ENCODE assay signal across 20 cellular contexts in the genomic region with DNA sequence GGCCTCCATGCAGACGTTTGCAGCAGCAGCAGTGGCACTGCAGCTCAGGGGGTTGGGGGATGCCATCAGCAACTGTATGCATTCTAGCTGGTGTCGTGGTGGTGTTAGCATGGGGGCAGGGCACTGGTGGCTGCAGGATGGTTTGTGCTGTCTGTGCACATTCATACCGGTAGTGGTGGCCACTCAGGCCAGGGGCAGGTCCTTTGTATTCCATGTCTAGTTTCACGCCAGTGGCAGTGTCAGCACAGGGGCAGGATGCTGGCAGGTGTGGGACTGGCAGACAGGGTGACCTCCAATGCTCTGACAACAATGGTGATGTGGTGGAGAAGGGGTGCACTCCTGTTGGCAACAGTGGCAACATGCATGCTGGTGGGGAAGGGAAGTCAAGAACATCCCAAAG.
DNase-seq lines count a peak whose midpoint lies in the region; ATAC-seq, FAIRE-seq and TF ChIP-seq lines count a peak whose summit lies in the region.
"Had no signal": no experiment of that assay in that cellular context is flagged by ENCODE, and none has a peak within 500 bp of the region (broad histone marks: within the 10 kb centered on the region; RNA-seq: fewer than 3 reads in every experiment).

No MANE protein-coding gene starts in this region.

- FAIRE-seq in H1 (lab: Jason Lieb, UNC), result no peak
- FAIRE-seq: A204.1, D721Med, G401.6, GM12891 had no signal

- in situ Hi-C loops in ACHN (cut with HindIII; ENCODE audit: low pct_ligation_motif_present, low pct_unique_long_range_greater_than_20kb, low sequenced_read_pairs), result no loop called here

- no peak for TF ChIP-seq EP300 in H1 (IDR thresholded peaks at IDR 0.05; ENCODE audit: borderline replicate concordance in 1 of 2, low read depth in 2 of 2, low read length in 2 of 2)

- no peak overlapping the region for H4K5ac ChIP-seq in H1 (ENCODE audit: insufficient read length, low read depth, low read length)

- H2BK5ac ChIP-seq in H1 (ENCODE audit: low read depth, low read length) (no peak overlapping the region), neuronal stem cell (ENCODE audit: low read length) (no peak overlapping the region)

- H2AK5ac ChIP-seq in H1 (ENCODE audit: low read depth, low read length) (no peak overlapping the region), neuronal stem cell (ENCODE audit: low read depth, low read length) (peak overlapping the region; percentile 23)

- CTCF ChIA-PET in H1 (lab: Charles Lee; ENCODE audit: partially characterized antibody), result no interaction called here

- H2BK15ac ChIP-seq in H1 (ENCODE audit: low read length) (no peak overlapping the region), neuronal stem cell (ENCODE audit: low read length) (no peak overlapping the region)

- ATAC-seq in upper lobe of right lung (peak; percentile 27), GM21526 (IDR thresholded peaks at IDR 0.05; ENCODE audit: low FRiP score, unreplicated experiment) (no peak)
- ATAC-seq: CD8-positive, alpha-beta T cell had no signal

- no peak overlapping the region for H4K91ac ChIP-seq in H1 (replicated peaks; ENCODE audit: insufficient read length, low read length)
- no peak overlapping the region for H4K91ac ChIP-seq in neuronal stem cell (ENCODE audit: low read depth, low read length, poor library complexity)

- no peak for DNase-seq in H1 (ENCODE audit: low read depth in 1 of 2, low spot score in 2 of 2)
- no peak for DNase-seq in neuronal stem cell (ENCODE audit: low spot score)
- no peak for DNase-seq in upper lobe of right lung
- no peak for DNase-seq in Peyer's patch
- DNase-seq in ACHN, result no peak
- DNase-seq: 8988T; AML-193; Caco-2; Calu3; CD4-positive, alpha-beta T cell; CD8-positive, alpha-beta T cell; DMS79 treated with DMSO at 0.1 percent for 48 hours; GF-D8 had no signal

- H3K4ac ChIP-seq in H1 (replicated peaks; ENCODE audit: insufficient read length, low read depth, low read length) (no peak overlapping the region), neuronal stem cell (ENCODE audit: low read length) (no peak overlapping the region)

- H3K4me1 ChIP-seq in H1 (replicated peaks in 1 of 4; ENCODE audit: control insufficient read depth in 3 of 4, insufficient read depth in 4 of 4, low read length in 3 of 4) (no peaks in the 10 kb centered on the region), neuronal stem cell (ENCODE audit: control insufficient read depth in 2 of 2, insufficient read depth in 1 of 2, low read depth in 1 of 2, low read length in 2 of 2) (no peaks in the 10 kb centered on the region), upper lobe of right lung (no peaks in the 10 kb centered on the region), Peyer's patch (no peaks in the 10 kb centered on the region)
- H3K4me1 ChIP-seq: BLaER1 treated with 17β-estradiol and CSF1 and Interleukin-3, amounts not matched to agents 10 nM and 100 nM; Caco-2 had no signal

- H3K9ac ChIP-seq in H1 (replicated peaks in 1 of 4; ENCODE audit: extremely low read depth in 1 of 4, low read depth in 3 of 4, low read length in 3 of 4) (no peak overlapping the region), neuronal stem cell (ENCODE audit: low read depth, low read length, poor library complexity) (no peak overlapping the region)
- H3K9ac ChIP-seq: BLaER1 treated with 17β-estradiol and CSF1 and Interleukin-3, amounts not matched to agents 10 nM and 100 nM had no signal

- no peak overlapping the region for H2BK120ac ChIP-seq in H1 (replicated peaks; ENCODE audit: low read depth, low read length)
- H2BK120ac ChIP-seq in neuronal stem cell (ENCODE audit: low read depth, low read length), result no peak overlapping the region

- H4K8ac ChIP-seq in H1 (ENCODE audit: extremely low read depth, insufficient read depth, low read length) (peak overlapping the region; percentile 72; the same call in 1 of the 2 replicates), neuronal stem cell (ENCODE audit: low read depth, low read length) (no peak overlapping the region)

- no peak overlapping the region for H2BK20ac ChIP-seq in H1 (ENCODE audit: low read length)

- H3K18ac ChIP-seq in H1 (ENCODE audit: extremely low read depth, low read length), result no peak overlapping the region
- H3K18ac ChIP-seq in neuronal stem cell (ENCODE audit: low read length), result peak overlapping the region; percentile 39

- no peak overlapping the region for H3K4me3 ChIP-seq in H1 (ENCODE audit: extremely low read depth in 1 of 4, insufficient read depth in 2 of 4, low read depth in 3 of 4, low read length in 4 of 4)
- H3K4me3 ChIP-seq in neuronal stem cell (ENCODE audit: low read length in 2 of 2), result no peak overlapping the region
- H3K4me3 ChIP-seq in upper lobe of right lung, result no peak overlapping the region
- H3K4me3 ChIP-seq in Peyer's patch, result no peak overlapping the region
- H3K4me3 ChIP-seq: BLaER1 treated with 17β-estradiol and CSF1 and Interleukin-3, amounts not matched to agents 10 nM and 100 nM had no signal

- H3K79me1 ChIP-seq in H1 (ENCODE audit: low read depth, low read length), result no peaks in the 10 kb centered on the region
- H3K79me1 ChIP-seq in neuronal stem cell (ENCODE audit: low read depth, low read length), result no peaks in the 10 kb centered on the region

- H2BK12ac ChIP-seq in H1 (ENCODE audit: low read depth, low read length) (no peak overlapping the region), neuronal stem cell (ENCODE audit: low read length) (peak overlapping the region; percentile 51)

- no peaks in the 10 kb centered on the region for H3K36me3 ChIP-seq in H1 (ENCODE audit: control insufficient read depth in 2 of 4, insufficient read depth in 4 of 4, low read length in 3 of 4)
- no peaks in the 10 kb centered on the region for H3K36me3 ChIP-seq in neuronal stem cell (replicated peaks in 1 of 2; ENCODE audit: control insufficient read depth in 2 of 2, insufficient read depth in 2 of 2, low read length in 2 of 2)
- H3K36me3 ChIP-seq in upper lobe of right lung, result no peaks in the 10 kb centered on the region
- H3K36me3 ChIP-seq in Peyer's patch, result no peaks in the 10 kb centered on the region
- H3K36me3 ChIP-seq: BLaER1 treated with 17β-estradiol and CSF1 and Interleukin-3, amounts not matched to agents 10 nM and 100 nM had no signal

- H3K27ac ChIP-seq in H1 (ENCODE audit: low read depth, low read length), result no peak overlapping the region
- H3K27ac ChIP-seq in neuronal stem cell (replicated peaks; ENCODE audit: low read length), result no peak overlapping the region
- no peak overlapping the region for H3K27ac ChIP-seq in upper lobe of right lung
- no peak overlapping the region for H3K27ac ChIP-seq in Peyer's patch
- H3K27ac ChIP-seq: BLaER1 treated with 17β-estradiol and CSF1 and Interleukin-3, amounts not matched to agents 10 nM and 100 nM; C4-2B had no signal

- H3K23ac ChIP-seq in H1 (ENCODE audit: insufficient read length) (no peak overlapping the region), neuronal stem cell (ENCODE audit: low read depth, low read length, poor library complexity) (no peak overlapping the region)

- H3K4me2 ChIP-seq in H1 (ENCODE audit: insufficient read depth in 1 of 2, low read depth in 2 of 2, low read length in 2 of 2), result no peak overlapping the region
- no peak overlapping the region for H3K4me2 ChIP-seq in neuronal stem cell (ENCODE audit: insufficient read depth, low read length, poor library complexity, severe bottlenecking)
- H3K4me2 ChIP-seq: BLaER1 treated with 17β-estradiol and CSF1 and Interleukin-3, amounts not matched to agents 10 nM and 100 nM had no signal

- H4K20me1 ChIP-seq in H1 (replicated peaks in 1 of 2; ENCODE audit: control insufficient read depth in 1 of 2, insufficient read depth in 2 of 2, low read length in 2 of 2), result no peaks in the 10 kb centered on the region
- H4K20me1 ChIP-seq: BLaER1 treated with 17β-estradiol and CSF1 and Interleukin-3, amounts not matched to agents 10 nM and 100 nM had no signal

- TF ChIP-seq RAD21 in H1 (IDR thresholded peaks at IDR 0.05 in 1 of 2, conservative IDR thresholded peaks at IDR 0.05 in 1 of 2; ENCODE audit: low read depth in 2 of 2, low read length in 2 of 2), result no peak

- no peaks in the 10 kb centered on the region for H3K79me2 ChIP-seq in H1 (ENCODE audit: control insufficient read depth in 1 of 2, insufficient read depth in 2 of 2, low read length in 2 of 2)

- TF ChIP-seq POLR2A in H1 (IDR thresholded peaks at IDR 0.05; ENCODE audit: control extremely low read depth in 1 of 2, low read depth in 2 of 2, low read length in 2 of 2) (no peak), Peyer's patch (IDR thresholded peaks at IDR 0.05) (no peak)

- H3K27me3 ChIP-seq in H1 (replicated peaks in 1 of 4; ENCODE audit: control insufficient read depth in 3 of 4, extremely low read depth in 1 of 4, insufficient read depth in 3 of 4, low read length in 3 of 4) (no peaks in the 10 kb centered on the region), neuronal stem cell (ENCODE audit: control insufficient read depth in 3 of 3, insufficient read depth in 3 of 3, low read depth in 1 of 3, low read length in 3 of 3) (no peaks in the 10 kb centered on the region), upper lobe of right lung (no peaks in the 10 kb centered on the region), Peyer's patch (no peaks in the 10 kb centered on the region)
- H3K27me3 ChIP-seq: BLaER1 treated with 17β-estradiol and CSF1 and Interleukin-3, amounts not matched to agents 10 nM and 100 nM had no signal

- no peak overlapping the region for H3K56ac ChIP-seq in H1 (replicated peaks; ENCODE audit: insufficient read length, low read depth, low read length)

- H2AFZ ChIP-seq in H1 (ENCODE audit: low read length), result no peak overlapping the region
- H2AFZ ChIP-seq in neuronal stem cell (ENCODE audit: low read length), result no peak overlapping the region

- TF ChIP-seq CTCF in H1 (IDR thresholded peaks at IDR 0.05; ENCODE audit: control extremely low read depth in 1 of 3, insufficient read depth in 1 of 3, low read depth in 1 of 3, low read length in 3 of 3) (no peak), upper lobe of right lung (IDR thresholded peaks at IDR 0.05) (no peak), Peyer's patch (IDR thresholded peaks at IDR 0.05) (no peak)

- intact Hi-C loops in upper lobe of right lung (cut with DNase I), result no loop called here

- POLR2A ChIA-PET in H1 (lab: Charles Lee; ENCODE audit: partially characterized antibody), result no interaction called here

- H3K23me2 ChIP-seq in H1 (ENCODE audit: low read depth, low read length), result no peaks in the 10 kb centered on the region

- 91% methylated on average over 4 of the region's 4 CpGs; no CpG with 5 or more reads in 1 of the 2 experiments for WGBS in H1 (ENCODE audit: extremely low coverage in 1 of 2, insufficient coverage in 1 of 2, insufficient read length in 1 of 2, insufficient replicate concordance in 2 of 2, low coverage in 1 of 2, low lambda C conversion rate in 2 of 2, missing lambda C conversion rate in 1 of 2), 2 experiments
- WGBS in neuronal stem cell (ENCODE audit: extremely low coverage in 2 of 2, insufficient read length in 2 of 2, insufficient replicate concordance in 1 of 2), 2 donors, result no CpG with 5 or more reads among the region's 4 CpGs

- H3K14ac ChIP-seq in H1 (ENCODE audit: insufficient read length), result peak overlapping the region; percentile 42
- H3K14ac ChIP-seq in neuronal stem cell (ENCODE audit: low read length), result no peak overlapping the region

- H3K9me3 ChIP-seq in H1 (ENCODE audit: insufficient read depth in 2 of 2, low read depth in 1 of 2, low read length in 1 of 2), result 0 out of 4 replicates have a peak, but pooled peaks cover 0 to 3% of the 10 kb centered on the region in 2 experiments
- H3K9me3 ChIP-seq in neuronal stem cell (replicated peaks in 1 of 2; ENCODE audit: control insufficient read depth in 2 of 2, insufficient read depth in 1 of 2, low read depth in 1 of 2, low read length in 2 of 2), result no peaks in the 10 kb centered on the region
- H3K9me3 ChIP-seq in upper lobe of right lung, result no peaks in the 10 kb centered on the region
- H3K9me3 ChIP-seq in Peyer's patch, result no peaks in the 10 kb centered on the region
- H3K9me3 ChIP-seq: Caco-2 had no signal
